Comparison of ENCODE assay signal across 20 cellular contexts in genomic region chr1:110242062-110242461, GRCh38.
"Had no signal": no experiment of that assay in that cellular context is flagged by ENCODE, and none has a peak within 500 bp of the region (broad histone marks: within the 10 kb centered on the region; RNA-seq: fewer than 3 reads in every experiment).

No MANE protein-coding gene starts in this region.

- ATAC-seq: heart right ventricle; lower lobe of right lung; naive thymus-derived CD4-positive, alpha-beta T cell; stimulated activated naive B cell treated with anti-CD40 and anti-IgM and Interleukin-4, amounts not matched to agents 10 μg/mL and 1 μg/mL and 100 μg/mL, for 72 hours had no signal

- H3K27me3 Mint-ChIP-seq: naive thymus-derived CD4-positive, alpha-beta T cell; stimulated activated naive B cell treated with anti-CD40 and anti-IgM and Interleukin-4, amounts not matched to agents 10 μg/mL and 1 μg/mL and 100 μg/mL, for 72 hours had no signal

- H3K36me3 ChIP-seq: heart right ventricle, lower lobe of right lung, right lobe of liver, vagina, WERI-Rb-1 had no signal

- H3K9me3 ChIP-seq: heart right ventricle, lower lobe of right lung, right lobe of liver, testis, vagina had no signal

- H3K27ac ChIP-seq: heart right ventricle, lower lobe of right lung, right lobe of liver, testis, vagina, WERI-Rb-1 had no signal

- DNase-seq: activated naive CD4-positive, alpha-beta T cell treated with Interleukin-2 at 50 U/mL for 16 hours; activated T-cell treated with anti-CD3 and anti-CD28 coated beads, Interleukin-2, amount 50 U/mL, for 1 hour; amygdala; cerebellar nuclear complex; cortex of kidney; heart right ventricle; kidney; lower lobe of right lung; naive thymus-derived CD4-positive, alpha-beta T cell; occipital lobe; right lobe of liver; small intestine; stimulated activated CD4-positive, alpha-beta T cell treated with anti-CD3 and anti-CD28 coated beads, Interleukin-15, amount 100 ng/mL, for 24 hours; stimulated activated naive B cell treated with anti-CD40 and anti-IgM and Interleukin-4, amounts not matched to agents 10 μg/mL and 1 μg/mL and 100 μg/mL, for 72 hours; testis; trophoblast cell; WERI-Rb-1 had no signal

- H3K4me3 Mint-ChIP-seq: naive thymus-derived CD4-positive, alpha-beta T cell; neural crest cell; stimulated activated naive B cell treated with anti-CD40 and anti-IgM and Interleukin-4, amounts not matched to agents 10 μg/mL and 1 μg/mL and 100 μg/mL, for 72 hours; T-helper 2 cell treated with Interferon-gamma antibody and Interleukin-4, amounts not matched to agents 5 μg/mL and 100 μg/mL, for 36 hours had no signal

- H3K27ac Mint-ChIP-seq: stimulated activated naive B cell treated with anti-CD40 and anti-IgM and Interleukin-4, amounts not matched to agents 10 μg/mL and 1 μg/mL and 100 μg/mL, for 72 hours; T-helper 2 cell treated with Interferon-gamma antibody and Interleukin-4, amounts not matched to agents 5 μg/mL and 100 μg/mL, for 36 hours had no signal

- H3K9me3 Mint-ChIP-seq: naive thymus-derived CD4-positive, alpha-beta T cell; neural crest cell; stimulated activated naive B cell treated with anti-CD40 and anti-IgM and Interleukin-4, amounts not matched to agents 10 μg/mL and 1 μg/mL and 100 μg/mL, for 72 hours; T-helper 2 cell treated with Interferon-gamma antibody and Interleukin-4, amounts not matched to agents 5 μg/mL and 100 μg/mL, for 36 hours had no signal

- H3K27me3 ChIP-seq: heart right ventricle, right lobe of liver, testis, vagina had no signal

- H3K4me3 ChIP-seq: heart right ventricle, lower lobe of right lung, right lobe of liver, testis, vagina had no signal

- H3K4me1 ChIP-seq: right lobe of liver, testis had no signal
